In the genomic region with DNA sequence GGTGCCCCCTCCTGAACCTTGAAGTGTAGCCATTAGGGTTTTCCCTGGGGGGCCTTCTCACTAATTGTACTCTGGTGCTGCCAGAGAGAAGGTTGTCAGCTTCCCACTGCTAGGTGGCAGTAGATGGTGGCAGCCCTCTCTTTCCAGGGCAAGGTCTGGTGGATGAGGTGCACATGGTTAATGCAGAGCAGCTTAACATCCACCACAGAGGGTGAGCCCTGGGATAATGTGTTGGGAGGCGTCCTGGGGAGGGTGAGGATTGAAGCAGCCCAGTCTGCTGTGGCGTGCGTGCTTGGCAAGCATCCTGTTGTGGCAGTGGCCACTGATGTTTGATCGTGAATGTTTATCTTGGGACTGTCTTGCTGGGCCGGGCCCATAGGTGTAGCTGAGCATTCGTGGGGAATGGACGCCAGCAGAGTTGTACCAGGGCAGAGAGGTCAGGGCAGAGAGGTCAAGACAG, we compare ENCODE assay signal across 10 cellular contexts. TPM values are rescaled to one million over a fixed set of nuclear protein-coding genes. Genes with fewer than 3 reads are reported as not detected.
DNase-seq lines count a peak whose midpoint lies in the region; ATAC-seq and TF ChIP-seq lines count a peak whose summit lies in the region.
"Had no signal": no experiment of that assay in that cellular context is flagged by ENCODE, and none has a peak within 500 bp of the region (broad histone marks: within the 10 kb centered on the region; RNA-seq: fewer than 3 reads in every experiment).

No MANE protein-coding gene starts in this region.

- ATAC-seq in Right ventricle myocardium superior (ENCODE audit: poor library complexity) = peak; percentile 16
- ATAC-seq in HG03571 (IDR thresholded peaks at IDR 0.05; ENCODE audit: unreplicated experiment) = no peak

- H3K27ac ChIP-seq in muscle layer of colon (ENCODE audit: low read depth, low read length) (peak overlapping the region; percentile 45), vagina (peak overlapping the region; percentile 64), SJCRH30 (no peak overlapping the region)

- peaks cover 43% of the 10 kb centered on the region for H3K36me3 ChIP-seq in muscle layer of colon (ENCODE audit: insufficient read depth, low read length)
- peaks cover 0 to 22% of the 10 kb centered on the region in 2 donors for H3K36me3 ChIP-seq in vagina
- H3K36me3 ChIP-seq in SJCRH30 = peaks cover 64% of the 10 kb centered on the region

- no peak for TF ChIP-seq POLR2A in vagina (IDR thresholded peaks at IDR 0.05)

- H3K27me3 ChIP-seq in muscle layer of colon (ENCODE audit: control insufficient read depth in 1 of 2, insufficient read depth in 2 of 2, low read length in 2 of 2) (no peaks in the 10 kb centered on the region), vagina (no peaks in the 10 kb centered on the region), SJCRH30 (no peaks in the 10 kb centered on the region)

- H3K9me3 ChIP-seq in muscle layer of colon (ENCODE audit: low read length) = no peaks in the 10 kb centered on the region
- no peaks in the 10 kb centered on the region for H3K9me3 ChIP-seq in vagina
- H3K9me3 ChIP-seq in SJCRH30 (replicated peaks) = no peaks in the 10 kb centered on the region

- peak overlapping the region; percentile 16 for H3K9ac ChIP-seq in muscle layer of colon (ENCODE audit: low read length)

- H3K4me1 ChIP-seq in muscle layer of colon (ENCODE audit: insufficient read depth, low read length) = peaks cover 77% of the 10 kb centered on the region
- H3K4me1 ChIP-seq in vagina = peaks cover 99% of the 10 kb centered on the region
- no peaks in the 10 kb centered on the region for H3K4me1 ChIP-seq in SJCRH30

- peak; percentile 13 for TF ChIP-seq CTCF in cardiac fibroblast (IDR thresholded peaks at IDR 0.05; ENCODE audit: low read depth, low read length)
- no peak for TF ChIP-seq CTCF in vagina (IDR thresholded peaks at IDR 0.05)

- intact Hi-C loops in Right ventricle myocardium superior (cut with DNase I) (loop anchor here (10.0 kb wide), 1 partner anchor 130 kb away; no protein-coding TSS in a partner anchor), cardiac septum (cut with DNase I) (no loop called here), vagina (cut with DNase I) (loop anchor here (5.0 to 10.0 kb wide), 3 partner anchors 50 to 1067 kb away; a partner anchor contains a TSS)

- H3K4me3 ChIP-seq in cardiac fibroblast (replicated peaks in 1 of 2; ENCODE audit: low read depth in 2 of 2, low read length in 2 of 2) (no peak overlapping the region), muscle layer of colon (ENCODE audit: low read depth in 1 of 2, low read length in 2 of 2) (peak overlapping the region in 1 of 2 donors; percentile 8), vagina (no peak overlapping the region), SJCRH30 (no peak overlapping the region)

- DNase-seq in Right ventricle myocardium superior (no peak), cardiac septum (ENCODE audit: low spot score) (no peak), cardiac fibroblast (ENCODE audit: low read depth in 2 of 2) (no peak), vagina (ENCODE audit: extremely low spot score in 2 of 2) (no peak), NCI-H446 (lab: John Stamatoyannopoulos, UW) (no peak), SJCRH30 (no peak)
- DNase-seq: NCI-H2227 treated with DMSO at 0.1 percent for 48 hours had no signal

RNA-seq across cellular contexts. Expression of a gene that starts 5.8 kb away (rescaled TPM):
- 65.4 TPM for total RNA-seq in Right ventricle myocardium superior
- 48.4 TPM for total RNA-seq in cardiac septum
- total RNA-seq in vagina = 76.9 TPM
- 55.7 and 56.2 TPM in 2 replicates for total RNA-seq in SJCRH30 (2014; rRNA removed; shearing (Covaris generic))

RNA-seq across cellular contexts. Expression of a gene that starts 26.8 kb away (rescaled TPM):
- total RNA-seq in Right ventricle myocardium superior (12.6 TPM), cardiac septum (16.9 TPM), vagina (22.3 TPM)
- 10.5 and 11.1 TPM in 2 replicates for total RNA-seq in SJCRH30 (2014; rRNA removed; shearing (Covaris generic))

RNA-seq across cellular contexts. Expression of a gene that starts 29.5 kb away (rescaled TPM):
- total RNA-seq in Right ventricle myocardium superior (not detected), cardiac septum (1.00 TPM), vagina (11.0 TPM)
- 0.66 TPM in 1 of 2 replicates, not detected in the other for total RNA-seq in SJCRH30 (2014; rRNA removed; shearing (Covaris generic))
- total RNA-seq: subcutaneous adipose tissue had no signal

RNA-seq across cellular contexts. Expression of a gene that starts 45.4 kb away (rescaled TPM):
- total RNA-seq in Right ventricle myocardium superior = 0.27 TPM
- total RNA-seq in cardiac septum = not detected
- 2.0 TPM for total RNA-seq in vagina
- total RNA-seq in SJCRH30 (2014; rRNA removed; shearing (Covaris generic)) = not detected in 2 replicates

RNA-seq across cellular contexts. Expression of a gene that starts 53.8 kb away (rescaled TPM):
- total RNA-seq in Right ventricle myocardium superior (27.7 TPM), cardiac septum (32.9 TPM), vagina (72.7 TPM)
- 181 and 208 TPM in 2 replicates for total RNA-seq in SJCRH30 (2014; rRNA removed; shearing (Covaris generic))
